ENCODE assay signal across 27 cellular contexts in the genomic region with DNA sequence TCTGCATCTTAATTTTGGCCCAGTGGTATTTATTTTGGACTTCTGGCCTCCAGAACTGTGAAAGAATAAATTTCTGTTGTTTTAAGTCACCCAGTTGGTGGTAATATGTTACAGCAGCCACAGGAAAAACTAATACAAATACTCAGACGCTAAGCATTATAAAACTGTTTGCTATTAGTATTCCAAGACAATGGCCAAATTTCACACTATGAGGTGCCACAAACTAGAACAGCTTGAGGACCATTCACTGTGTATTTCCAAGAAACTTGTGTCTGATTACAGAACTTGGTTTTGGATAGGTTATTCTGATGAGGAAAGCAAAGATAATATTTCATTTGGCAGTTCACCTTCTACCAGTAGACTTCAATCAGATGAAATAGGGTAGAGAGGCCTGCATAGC. TPM values are rescaled to one million over a fixed set of nuclear protein-coding genes. Genes with fewer than 3 reads are reported as not detected.
DNase-seq lines count a peak whose midpoint lies in the region; ATAC-seq, FAIRE-seq and TF ChIP-seq lines count a peak whose summit lies in the region.
"Had no signal": no experiment of that assay in that cellular context is flagged by ENCODE, and none has a peak within 500 bp of the region (broad histone marks: within the 10 kb centered on the region; RNA-seq: fewer than 3 reads in every experiment).

No MANE protein-coding gene starts in this region.

- H3K4me3 Mint-ChIP-seq in nephron = no peak overlapping the region
- H3K4me3 Mint-ChIP-seq: CD14-positive monocyte; CD4-positive, alpha-beta T cell; CD8-positive, alpha-beta memory T cell had no signal

- H3K27ac ChIP-seq in K562 (ENCODE audit: extremely low read depth, low read depth, low read length) = peak overlapping the region; percentile 60; the same call in 1 of the 3 replicates
- H3K27ac ChIP-seq: A549; BLaER1 treated with 17β-estradiol and CSF1 and Interleukin-3, amounts not matched to agents 10 nM and 100 nM; GM23248 had no signal

- in situ Hi-C loops in K562 (cut with MboI) = loop anchor here (5.0 to 25.0 kb wide), 2 partner anchors 96 to 1541 kb away; no protein-coding TSS in a partner anchor

- WGBS in K562 (ENCODE audit: insufficient coverage, low coverage, missing lambda C conversion rate) = 7% methylated on average over 1 of the region's 1 CpG

- H3K9ac ChIP-seq in K562 (ENCODE audit: insufficient read depth in 1 of 2, low read depth in 2 of 2, low read length in 2 of 2) = no peak overlapping the region
- H3K9ac ChIP-seq: BLaER1 treated with 17β-estradiol and CSF1 and Interleukin-3, amounts not matched to agents 10 nM and 100 nM; GM23248 had no signal

- ATAC-seq in left cardiac atrium (peak; percentile 57 to 74), left ventricle myocardium superior (no peak), K562 (no peak), HG03108 (IDR thresholded peaks at IDR 0.05; ENCODE audit: unreplicated experiment) (no peak), HG03520 (IDR thresholded peaks at IDR 0.05; ENCODE audit: unreplicated experiment) (no peak)
- ATAC-seq: A549, GM12878 had no signal

- H2AFZ ChIP-seq in K562 (ENCODE audit: low read depth, low read length) = peak overlapping the region; percentile 89
- H2AFZ ChIP-seq: GM23248 had no signal

- peaks cover 22% of the 10 kb centered on the region for H3K4me1 Mint-ChIP-seq in nephron
- H3K4me1 Mint-ChIP-seq: CD14-positive monocyte; CD8-positive, alpha-beta memory T cell had no signal

- no peak overlapping the region for H3K4me3 ChIP-seq in K562
- H3K4me3 ChIP-seq: A549; BLaER1 treated with 17β-estradiol and CSF1 and Interleukin-3, amounts not matched to agents 10 nM and 100 nM; GM12878; GM23248 had no signal

- peak overlapping the region in 2 of 3 experiments; percentile 8 to 17 for H3K27ac Mint-ChIP-seq in nephron
- H3K27ac Mint-ChIP-seq: CD14-positive monocyte; CD4-positive, alpha-beta T cell; CD8-positive, alpha-beta memory T cell had no signal

- BruUV-seq in K562 (replicated peaks; lab: Mats Ljungman, UMichigan) = no TSS peak

- no peaks in the 10 kb centered on the region for H4K20me1 ChIP-seq in K562 (replicated peaks; ENCODE audit: control insufficient read depth, insufficient read depth, low read length)
- H4K20me1 ChIP-seq: BLaER1 treated with 17β-estradiol and CSF1 and Interleukin-3, amounts not matched to agents 10 nM and 100 nM had no signal

- no peak for DNase-seq in left cardiac atrium
- DNase-seq in left ventricle myocardium superior = no peak
- DNase-seq in K562 (ENCODE audit: extremely low read depth in 1 of 4, low spot score in 3 of 4) = no peak
- DNase-seq in activated CD4-positive, alpha-beta T cell treated with anti-CD3 and anti-CD28 coated beads, Interleukin-2, amount 50 U/mL, for 48 hours = no peak
- DNase-seq: 8988T; ACHN; AML-193; BE2C; CD4-positive, alpha-beta T cell; CD8-positive, alpha-beta memory T cell; DMS 273 treated with DMSO at 0.1 percent for 48 hours; DMS79; EL; GDM1; GM23248; H7; HCEC 1CT had no signal

- peak overlapping the region; percentile 8; the same call in 1 of the 2 replicates for H3K4me2 ChIP-seq in K562 (ENCODE audit: insufficient read depth, low read length)
- H3K4me2 ChIP-seq: A549; BLaER1 treated with 17β-estradiol and CSF1 and Interleukin-3, amounts not matched to agents 10 nM and 100 nM had no signal

- H3K9me3 ChIP-seq in K562 (replicated peaks; ENCODE audit: control insufficient read depth, insufficient read depth, low read depth, low read length) = no peaks in the 10 kb centered on the region
- H3K9me3 ChIP-seq: A549; BE2C; BLaER1 treated with 17β-estradiol and CSF1 and Interleukin-3, amounts not matched to agents 10 nM and 100 nM had no signal

- no peak for TF ChIP-seq POLR2A in K562 (conservative IDR thresholded peaks at IDR 0.05)

- no peak for TF ChIP-seq RAD21 in K562 (CRISPR knock-in tag; conservative IDR thresholded peaks at IDR 0.05 in 1 of 2, IDR thresholded peaks at IDR 0.05 in 1 of 2)

- CTCF ChIA-PET in K562 (lab: Yijun Ruan, JAX; ENCODE audit: low intra/inter-chr PET ratio) = no interaction called here

- peaks cover 11 to 46% of the 10 kb centered on the region in 2 experiments; a peak in 4 of 5 replicates for H3K4me1 ChIP-seq in K562 (replicated peaks in 1 of 2; ENCODE audit: control insufficient read depth in 2 of 2, insufficient read depth in 2 of 2, low read length in 2 of 2)
- H3K4me1 ChIP-seq: A549; BLaER1 treated with 17β-estradiol and CSF1 and Interleukin-3, amounts not matched to agents 10 nM and 100 nM had no signal

- POLR2A ChIA-PET in K562 (lab: Yijun Ruan, JAX) = interaction anchor here (0.6 kb wide), 1 partner anchor 1352 kb away, joined by 3 read pairs; no protein-coding TSS in a partner anchor

- H3K79me2 ChIP-seq in K562 (ENCODE audit: control insufficient read depth, insufficient read depth, low read length) = no peaks in the 10 kb centered on the region

- no peaks in the 10 kb centered on the region for H3K9me3 Mint-ChIP-seq in nephron
- H3K9me3 Mint-ChIP-seq: CD4-positive, alpha-beta T cell; CD8-positive, alpha-beta memory T cell had no signal

- no peaks in the 10 kb centered on the region for H3K36me3 Mint-ChIP-seq in nephron (ENCODE audit: low read depth)
- H3K36me3 Mint-ChIP-seq: CD14-positive monocyte; CD8-positive, alpha-beta memory T cell had no signal

- no peaks in the 10 kb centered on the region for H3K9me1 ChIP-seq in K562 (ENCODE audit: control insufficient read depth, insufficient read depth, low read length)

- no peaks in the 10 kb centered on the region for H3K36me3 ChIP-seq in K562 (ENCODE audit: control insufficient read depth, insufficient read depth, low read length)
- H3K36me3 ChIP-seq: BE2C; BLaER1 treated with 17β-estradiol and CSF1 and Interleukin-3, amounts not matched to agents 10 nM and 100 nM had no signal

- intact Hi-C loops in left cardiac atrium (cut with DNase I) (no loop called here), left ventricle myocardium superior (cut with micrococcal nuclease) (no loop called here), K562 (cut with micrococcal nuclease) (loop anchor here (2.0 kb wide), 1 partner anchor 17 kb away; a partner anchor contains a TSS)

- no peak for TF ChIP-seq CTCF in K562 (IDR thresholded peaks at IDR 0.05 in 2 of 3, conservative IDR thresholded peaks at IDR 0.05 in 1 of 3; ENCODE audit: insufficient read depth in 2 of 3, low read depth in 1 of 3, low read length in 3 of 3)
- TF ChIP-seq CTCF in nephron (IDR thresholded peaks at IDR 0.05; ENCODE audit: unreplicated experiment in 3 of 3) = no peak

- H3K27me3 Mint-ChIP-seq in nephron (ENCODE audit: low read depth) = no peaks in the 10 kb centered on the region

- no peak for FAIRE-seq in K562 (lab: Jason Lieb, UNC)
- FAIRE-seq: A549, D721Med, GM19239, H1 had no signal

- H3K27me3 ChIP-seq in K562 (ENCODE audit: control insufficient read depth in 2 of 2, insufficient read depth in 2 of 2, low read length in 2 of 2) = no peaks in the 10 kb centered on the region
- H3K27me3 ChIP-seq: BE2C; BLaER1 treated with 17β-estradiol and CSF1 and Interleukin-3, amounts not matched to agents 10 nM and 100 nM had no signal

- no peak for TF ChIP-seq EP300 in K562 (IDR thresholded peaks at IDR 0.05; ENCODE audit: low read length)

TF ChIP-seq in K562, 482 proteins besides CTCF, POLR2A, EP300 and RAD21 (continues in another document):
- TF ChIP-seq, protein P1, sequence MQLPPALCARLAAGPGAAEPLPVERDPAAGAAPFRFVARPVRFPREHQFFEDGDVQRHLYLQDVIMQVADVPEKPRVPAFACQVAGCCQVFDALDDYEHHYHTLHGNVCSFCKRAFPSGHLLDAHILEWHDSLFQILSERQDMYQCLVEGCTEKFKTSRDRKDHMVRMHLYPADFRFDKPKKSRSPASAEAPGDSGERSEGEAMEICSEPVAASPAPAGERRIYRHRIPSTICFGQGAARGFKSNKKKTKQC (CRISPR knock-in tag; IDR thresholded peaks at IDR 0.05) = no peak
- TF ChIP-seq RHOXF2B (CRISPR knock-in tag; conservative IDR thresholded peaks at IDR 0.05) (no peak), ZNF644 (tag; IDR thresholded peaks at IDR 0.05; ENCODE audit: low read depth) (0 out of 2 replicates have a peak, but pooled peaks have one; percentile 63), ZNF764 (CRISPR knock-in tag; IDR thresholded peaks at IDR 0.05; ENCODE audit: low read depth) (no peak)

RNA-seq across cellular contexts. Expression of a gene that starts 16.3 kb away (rescaled TPM):
- total RNA-seq in left cardiac atrium (100 to 1,000 TPM in 1 of 2 donors, 10 to 100 TPM in 1; 78.7 to 103 TPM), left ventricle myocardium superior (142 TPM), K562 (2014; rRNA removed) (47.3 and 52.0 TPM in 2 replicates), K562 (2014; rRNA removed; fragmentation: Illumina TruSeq; extraction: Trizol) (51.3 and 52.3 TPM in 2 replicates), K562 (2015; rRNA removed; fragmentation: Illumina TruSeq; extraction: Trizol) (49.3 and 52.6 TPM in 2 replicates), K562 (2021) (50.5 and 54.0 TPM in 2 replicates)
- total RNA-seq in K562 (2011; cell fraction: chromatin; rRNA removed; ENCODE audit: low replicate concordance) = 7.7 and 15.0 TPM in 2 replicates
- total RNA-seq in K562 (2011; cell fraction: nucleolus; rRNA removed) = 8.7 and 10.7 TPM in 2 replicates
- total RNA-seq in K562 (2011; cell fraction: nucleoplasm; rRNA removed) = 12.4 and 20.6 TPM in 2 replicates
- polyA plus RNA-seq in K562 (2011; rRNA removed) (46.3 and 67.9 TPM in 2 replicates), K562 (2014; fragmentation: Illumina TruSeq; extraction: Trizol) (52.3 and 60.9 TPM in 2 replicates), K562 (2014; fragmentation: Nextera tagmentation; extraction: Ambion mirVana) (10 to 100 TPM; 14.0 to 20.7 TPM), K562 (2014; rRNA removed) (55.9 and 66.5 TPM in 2 replicates)
- 41.2 TPM in 2 replicates for polyA plus RNA-seq in K562 (2011; cell fraction: cytosol; rRNA removed)
- polyA plus RNA-seq in K562 (2011; cell fraction: nucleus; rRNA removed) = 12.5 and 14.6 TPM in 2 replicates
- 32.7 and 47.2 TPM in 2 replicates for polyA plus RNA-seq in K562 (2012)
- polyA minus RNA-seq in K562 (2011; rRNA and poly(A)+ RNA removed) = 52.4 and 67.7 TPM in 2 replicates
- 22.9 and 34.2 TPM in 2 replicates for polyA minus RNA-seq in K562 (2011; cell fraction: cytosol; rRNA and poly(A)+ RNA removed)
- polyA minus RNA-seq in K562 (2011; cell fraction: nucleus; rRNA and poly(A)+ RNA removed) = 12.0 and 17.7 TPM in 2 replicates

Comparison
In these comparisons a context has a peak if more than half of its experiments do, and no peak if none do; other contexts are left out.
1. ATAC-seq: peak in left cardiac atrium (2 of 2); none in left ventricle myocardium superior (single experiment), K562 (single experiment), HG03108 (single experiment) and HG03520 (single experiment).